In the genomic region with DNA sequence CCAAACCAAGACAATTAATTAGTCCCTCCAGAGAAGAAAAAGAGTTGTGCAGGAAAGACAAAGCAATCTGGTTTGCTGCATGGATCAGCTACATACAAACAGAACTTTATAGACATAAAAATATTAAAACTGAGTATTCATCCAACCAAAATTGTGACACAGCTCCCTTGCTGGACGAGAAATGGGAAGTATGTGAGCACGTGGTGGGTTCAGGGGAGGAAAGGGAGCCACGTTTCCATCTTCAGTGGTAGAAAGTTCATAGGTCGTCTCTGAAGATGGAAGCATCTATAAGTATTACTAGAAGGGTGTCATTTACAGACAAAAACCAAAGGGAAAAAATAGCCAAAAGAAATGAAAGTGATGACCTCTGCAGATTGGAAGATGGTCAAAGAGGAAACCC, we compare ENCODE assay signal across 2 cellular contexts.
TF ChIP-seq lines count a peak whose summit lies in the region.

No MANE protein-coding gene starts in this region.

TF ChIP-seq in HepG2, 621 proteins besides CTCF, POLR2A, EP300 and RAD21:
- TF ChIP-seq ZNF83 (CRISPR knock-in tag; IDR thresholded peaks at IDR 0.05; ENCODE audit: borderline replicate concordance) (no peak), MAFK (conservative IDR thresholded peaks at IDR 0.05 in 1 of 2, IDR thresholded peaks at IDR 0.05 in 1 of 2; ENCODE audit: low read length in 2 of 2) (0 out of 4 replicates have a peak, but pooled peaks of 1 of the 2 experiments have one; percentile 32), MNT (IDR thresholded peaks at IDR 0.05) (peak; percentile 72), NRL (CRISPR knock-in tag; IDR thresholded peaks at IDR 0.05; ENCODE audit: borderline replicate concordance) (no peak), ETV5 (CRISPR knock-in tag; IDR thresholded peaks at IDR 0.05; ENCODE audit: borderline replicate concordance) (no peak)

TF ChIP-seq in IMR-90, 13 proteins besides CTCF, POLR2A, EP300 and RAD21:
- TF ChIP-seq, protein P1, sequence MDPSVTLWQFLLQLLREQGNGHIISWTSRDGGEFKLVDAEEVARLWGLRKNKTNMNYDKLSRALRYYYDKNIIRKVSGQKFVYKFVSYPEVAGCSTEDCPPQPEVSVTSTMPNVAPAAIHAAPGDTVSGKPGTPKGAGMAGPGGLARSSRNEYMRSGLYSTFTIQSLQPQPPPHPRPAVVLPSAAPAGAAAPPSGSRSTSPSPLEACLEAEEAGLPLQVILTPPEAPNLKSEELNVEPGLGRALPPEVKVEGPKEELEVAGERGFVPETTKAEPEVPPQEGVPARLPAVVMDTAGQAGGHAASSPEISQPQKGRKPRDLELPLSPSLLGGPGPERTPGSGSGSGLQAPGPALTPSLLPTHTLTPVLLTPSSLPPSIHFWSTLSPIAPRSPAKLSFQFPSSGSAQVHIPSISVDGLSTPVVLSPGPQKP (IDR thresholded peaks at IDR 0.05; ENCODE audit: borderline replicate concordance, low read depth, low read length), result no peak
- no peak for TF ChIP-seq CEBPB (IDR thresholded peaks at IDR 0.05; ENCODE audit: low read depth, low read length)
- TF ChIP-seq MAFK (IDR thresholded peaks at IDR 0.05; ENCODE audit: low read depth, low read length), result peak; percentile 6; the same call in 1 of the 2 replicates
